ENCODE assay signal across 8 cellular contexts in genomic region chr18:48135436-48135966, GRCh38.
DNase-seq lines count a peak whose midpoint lies in the region; ATAC-seq and TF ChIP-seq lines count a peak whose summit lies in the region.
"Had no signal": no experiment of that assay in that cellular context is flagged by ENCODE, and none has a peak within 500 bp of the region (broad histone marks: within the 10 kb centered on the region; RNA-seq: fewer than 3 reads in every experiment).

No MANE protein-coding gene starts in this region.

- no peaks in the 10 kb centered on the region for H3K9me3 ChIP-seq in HUES64 (ENCODE audit: insufficient read depth, low read depth, low read length)
- H3K9me3 ChIP-seq in left lung: no peaks in the 10 kb centered on the region
- H3K9me3 ChIP-seq in smooth muscle cell (replicated peaks; ENCODE audit: low read depth): no peaks in the 10 kb centered on the region

- no peaks in the 10 kb centered on the region for H3K79me2 ChIP-seq in smooth muscle cell (ENCODE audit: low read depth)

- H3K4me3 ChIP-seq in HUES64 (ENCODE audit: low read length) (peak overlapping the region; percentile 59), astrocyte of the cerebellum (ENCODE audit: low read depth, low read length) (peak overlapping the region; percentile 33), left lung (peak overlapping the region; percentile 49 to 58), smooth muscle cell (peak overlapping the region; percentile 54)

- H2AFZ ChIP-seq in smooth muscle cell (ENCODE audit: low read depth): peak overlapping the region; percentile 34

- intact Hi-C loops in left lung (cut with DNase I): no loop called here

- H3K4me1 ChIP-seq in HUES64 (ENCODE audit: insufficient read depth, low read length) (peaks cover 16% of the 10 kb centered on the region), left lung (peaks cover 11 to 19% of the 10 kb centered on the region in 2 donors), smooth muscle cell (ENCODE audit: low read depth) (peaks cover 17% of the 10 kb centered on the region)

- WGBS in HUES64: 13% methylated on average over 14 of the region's 14 CpGs
- WGBS in smooth muscle cell (ENCODE audit: low lambda C conversion rate): 16% methylated on average over 14 of the region's 14 CpGs

- H3K27me3 ChIP-seq in HUES64 (ENCODE audit: insufficient read depth, low read length): peaks cover 64% of the 10 kb centered on the region
- peaks cover 9 to 59% of the 10 kb centered on the region in 2 donors for H3K27me3 ChIP-seq in left lung
- H3K27me3 ChIP-seq in smooth muscle cell (ENCODE audit: low read depth): peaks cover 75% of the 10 kb centered on the region

- DNase-seq in astrocyte of the cerebellum (ENCODE audit: low read depth): no peak
- DNase-seq in left lung: no peak
- DNase-seq in smooth muscle cell (lab: John Stamatoyannopoulos, UW; ENCODE audit: unreplicated experiment): no peak
- no peak for DNase-seq in UCSD-AML1 (lab: John Stamatoyannopoulos, UW; ENCODE audit: unreplicated experiment)
- DNase-seq: naive thymus-derived CD8-positive, alpha-beta T cell had no signal

- H3K36me3 ChIP-seq in HUES64 (ENCODE audit: insufficient read depth, low read length) (no peaks in the 10 kb centered on the region), left lung (no peaks in the 10 kb centered on the region), smooth muscle cell (ENCODE audit: low read depth) (no peaks in the 10 kb centered on the region)

- ATAC-seq in left lung (no peak), HG03135 (IDR thresholded peaks at IDR 0.05; ENCODE audit: unreplicated experiment) (no peak), GM21423 (IDR thresholded peaks at IDR 0.05; ENCODE audit: unreplicated experiment) (no peak)
- ATAC-seq: naive thymus-derived CD8-positive, alpha-beta T cell had no signal

- H4K20me1 ChIP-seq in smooth muscle cell (ENCODE audit: low read depth): no peaks in the 10 kb centered on the region

- H3F3A ChIP-seq in smooth muscle cell (ENCODE audit: low read depth): no peaks in the 10 kb centered on the region

- H3K4me2 ChIP-seq in smooth muscle cell: peak overlapping the region; percentile 91

- H3K9ac ChIP-seq in HUES64 (ENCODE audit: low read depth, low read length) (no peak overlapping the region), smooth muscle cell (ENCODE audit: low read depth) (no peak overlapping the region)

- H3K27ac ChIP-seq in HUES64 (ENCODE audit: low read depth, low read length): no peak overlapping the region
- no peak overlapping the region for H3K27ac ChIP-seq in left lung
- H3K27ac ChIP-seq in smooth muscle cell (ENCODE audit: low read depth): no peak overlapping the region

- in situ Hi-C loops in astrocyte of the cerebellum (cut with HindIII; ENCODE audit: low sequenced_read_pairs): no loop called here

- no peak for TF ChIP-seq CTCF in astrocyte of the cerebellum (IDR thresholded peaks at IDR 0.05; ENCODE audit: low read depth, low read length, missing control alignments)
- no peak for TF ChIP-seq CTCF in left lung (IDR thresholded peaks at IDR 0.05)
- no peak for TF ChIP-seq CTCF in smooth muscle cell (IDR thresholded peaks at IDR 0.05; ENCODE audit: borderline replicate concordance, insufficient read depth, poor library complexity, severe bottlenecking)
